ENCODE assay signal across 28 cellular contexts in the genomic region with DNA sequence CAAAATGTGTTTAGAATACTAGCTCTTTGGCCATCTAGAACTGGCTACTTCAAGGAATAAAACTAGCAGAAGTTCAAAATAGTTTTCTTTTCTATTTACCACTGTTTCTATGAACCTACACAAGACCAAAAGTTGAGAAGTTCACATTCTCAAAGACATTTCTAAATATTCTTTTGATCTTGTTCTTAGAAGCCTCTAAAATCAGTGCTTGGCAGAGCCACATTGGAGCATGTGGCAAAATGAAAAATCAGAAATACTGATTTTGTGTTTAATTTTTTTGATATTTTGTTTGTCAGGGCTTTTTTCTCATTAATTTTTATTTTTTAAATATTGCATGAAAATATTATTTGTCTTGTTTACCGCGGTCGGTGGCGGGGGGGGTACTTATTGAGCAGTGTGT.
"Had no signal": no experiment of that assay in that cellular context is flagged by ENCODE, and none has a peak within 500 bp of the region (broad histone marks: within the 10 kb centered on the region; RNA-seq: fewer than 3 reads in every experiment).

No MANE protein-coding gene starts in this region.

- H3K4me1 Mint-ChIP-seq: stimulated activated memory B cell treated with anti-CD40 and anti-IgM and Interleukin-4, amounts not matched to agents 10 μg/mL and 1 μg/mL and 100 μg/mL, for 72 hours; stimulated activated naive CD8-positive, alpha-beta T cell treated with anti-CD3 and anti-CD28 coated beads, Interleukin-15, amount 100 ng/mL, for 72 hours had no signal

- H3K4me1 ChIP-seq: adrenal gland, body of pancreas, colonic mucosa, left lung, right lobe of liver, upper lobe of right lung had no signal

- H3K27ac ChIP-seq: adrenal gland, body of pancreas, colonic mucosa, left lung, ovary, right lobe of liver, thyroid gland, upper lobe of right lung had no signal

- H3K9me3 ChIP-seq: adrenal gland, body of pancreas, colonic mucosa, heart right ventricle, left lung, mucosa of descending colon, ovary, right lobe of liver, thyroid gland, upper lobe of right lung had no signal

- H3K4me3 ChIP-seq: adrenal gland, body of pancreas, colonic mucosa, heart right ventricle, left lung, lung, mucosa of descending colon, ovary, right lobe of liver, thyroid gland, upper lobe of right lung had no signal

- DNase-seq: activated CD4-positive, alpha-beta T cell treated with anti-CD3 and anti-CD28 coated beads for 4 hours; activated CD4-positive, alpha-beta T cell treated with anti-CD3 and anti-CD28 coated beads, Interleukin-2, amount 50 U/mL, for 4 hours; activated CD4-positive, CD25-positive, alpha-beta regulatory T cell; activated CD8-positive, alpha-beta memory T cell treated with anti-CD3 and anti-CD28 coated beads for 24 hours; activated effector memory CD4-positive, alpha-beta T cell treated with Interleukin-2 at 50 U/mL for 16 hours; activated naive CD4-positive, alpha-beta T cell treated with Interleukin-2 at 50 U/mL for 16 hours; adrenal gland; body of pancreas; colonic mucosa; effector CD8-positive, alpha-beta T cell; heart right ventricle; left lung; mucosa of descending colon; ovary; right lobe of liver; small intestine; stimulated activated CD4-positive, alpha-beta T cell treated with anti-CD3 and anti-CD28 coated beads, Interleukin-1b, Interleukin-23, amount 100 ng/mL, for 48 hours; stimulated activated CD4-positive, alpha-beta T cell treated with anti-CD3 and anti-CD28 coated beads, Interleukin-4, amount 100 ng/mL, for 4 hours; stimulated activated CD8-positive, alpha-beta memory T cell treated with anti-CD3 and anti-CD28 coated beads, Interleukin-4, amount 100 ng/mL, for 48 hours; stimulated activated naive CD8-positive, alpha-beta T cell treated with anti-CD3 and anti-CD28 coated beads, Interleukin-15, amount 100 ng/mL, for 72 hours; substantia nigra; thyroid gland; upper lobe of right lung had no signal

- H3K27me3 Mint-ChIP-seq: activated naive CD8-positive, alpha-beta T cell; progenitor cell of endocrine pancreas; stimulated activated memory B cell treated with anti-CD40 and anti-IgM and Interleukin-4, amounts not matched to agents 10 μg/mL and 1 μg/mL and 100 μg/mL, for 72 hours; stimulated activated naive CD8-positive, alpha-beta T cell treated with anti-CD3 and anti-CD28 coated beads, Interleukin-15, amount 100 ng/mL, for 72 hours had no signal

- H3K36me3 ChIP-seq: adrenal gland, colonic mucosa, heart right ventricle, left lung, ovary, right lobe of liver, thyroid gland, upper lobe of right lung had no signal

- H3K36me3 Mint-ChIP-seq: activated naive CD8-positive, alpha-beta T cell; stimulated activated memory B cell treated with anti-CD40 and anti-IgM and Interleukin-4, amounts not matched to agents 10 μg/mL and 1 μg/mL and 100 μg/mL, for 72 hours had no signal

- ATAC-seq: body of pancreas; mucosa of descending colon; right lobe of liver; stimulated activated memory B cell treated with anti-CD40 and anti-IgM and Interleukin-4, amounts not matched to agents 10 μg/mL and 1 μg/mL and 100 μg/mL, for 72 hours; stimulated activated naive CD8-positive, alpha-beta T cell treated with anti-CD3 and anti-CD28 coated beads, Interleukin-15, amount 100 ng/mL, for 72 hours; upper lobe of right lung had no signal

- H3K27ac Mint-ChIP-seq: activated naive CD8-positive, alpha-beta T cell; progenitor cell of endocrine pancreas; stimulated activated memory B cell treated with anti-CD40 and anti-IgM and Interleukin-4, amounts not matched to agents 10 μg/mL and 1 μg/mL and 100 μg/mL, for 72 hours; stimulated activated naive CD8-positive, alpha-beta T cell treated with anti-CD3 and anti-CD28 coated beads, Interleukin-15, amount 100 ng/mL, for 72 hours; T-helper 2 cell treated with Interferon-gamma antibody and Interleukin-4, amounts not matched to agents 5 μg/mL and 100 μg/mL, for 36 hours had no signal

- H3K4me3 Mint-ChIP-seq: activated naive CD8-positive, alpha-beta T cell; stimulated activated memory B cell treated with anti-CD40 and anti-IgM and Interleukin-4, amounts not matched to agents 10 μg/mL and 1 μg/mL and 100 μg/mL, for 72 hours; stimulated activated naive CD8-positive, alpha-beta T cell treated with anti-CD3 and anti-CD28 coated beads, Interleukin-15, amount 100 ng/mL, for 72 hours; T-helper 2 cell treated with Interferon-gamma antibody and Interleukin-4, amounts not matched to agents 5 μg/mL and 100 μg/mL, for 36 hours had no signal

- H3K27me3 ChIP-seq: adrenal gland, body of pancreas, colonic mucosa, heart right ventricle, left lung, ovary, right lobe of liver, thyroid gland, upper lobe of right lung had no signal
